In genomic region chr19:40921005-40921897, GRCh38 we compare ENCODE assay signal across 15 cellular contexts. TPM values are rescaled to one million over a fixed set of nuclear protein-coding genes. Genes with fewer than 3 reads are reported as not detected.
A peak's percentile ranks its signal among the peaks of the same experiment; 100 is the strongest.
DNase-seq lines count a peak whose midpoint lies in the region; ATAC-seq and TF ChIP-seq lines count a peak whose summit lies in the region.
"Had no signal": no experiment of that assay in that cellular context is flagged by ENCODE, and none has a peak within 500 bp of the region (broad histone marks: within the 10 kb centered on the region; RNA-seq: fewer than 3 reads in every experiment).

No MANE protein-coding gene starts in this region.

- H3K4me3 ChIP-seq in cardiac muscle cell (no peak overlapping the region), uterus (no peak overlapping the region)

- H3K27me3 ChIP-seq in cardiac muscle cell (no peaks in the 10 kb centered on the region), uterus (no peaks in the 10 kb centered on the region)

- CTCF ChIA-PET in RWPE1 (lab: Yijun Ruan, JAX), result interaction anchor here (0.6 kb wide), 2 partner anchors 101 to 143 kb away, joined by 4 read pairs; partner anchors contain the start of gene RAB4B

- POLR2A ChIA-PET in RWPE1 (lab: Yijun Ruan, JAX; ENCODE audit: low non-redundant PET), result no interaction called here

- peak overlapping the region; percentile 78 for H3K27ac ChIP-seq in cardiac muscle cell
- H3K27ac ChIP-seq in RWPE1, result no peak overlapping the region
- H3K27ac ChIP-seq in uterus, result peak overlapping the region; percentile 53 to 67

- ATAC-seq in Right ventricle myocardium inferior (no peak), left lobe of liver (peak; percentile 69), HG02840 (IDR thresholded peaks at IDR 0.05; ENCODE audit: low FRiP score, unreplicated experiment) (no peak)
- ATAC-seq: T-cell had no signal

- intact Hi-C loops in Right ventricle myocardium inferior (cut with DNase I) (no loop called here), uterus (cut with DNase I; ENCODE audit: low total_unique reads) (no loop called here), head of caudate nucleus (cut with DNase I) (no loop called here)

- no peak for TF ChIP-seq CTCF in cardiac muscle cell (IDR thresholded peaks at IDR 0.05; ENCODE audit: low read depth, low read length)
- TF ChIP-seq CTCF in RWPE1 (conservative IDR thresholded peaks at IDR 0.05; ENCODE audit: low read depth), result no peak
- TF ChIP-seq CTCF in uterus (IDR thresholded peaks at IDR 0.05), result no peak

- DNase-seq in cardiac muscle cell (ENCODE audit: low read depth in 1 of 2, low spot score in 1 of 2), result peak; percentile 8 to 26
- no peak for DNase-seq in Right ventricle myocardium inferior (ENCODE audit: missing footprints)
- DNase-seq in RWPE1 (ENCODE audit: low spot score), result peak; percentile 50
- peak; percentile 91 for DNase-seq in left lobe of liver (ENCODE audit: low spot score)
- peak in 1 of 2 donors; percentile 69 for DNase-seq in uterus
- no peak for DNase-seq in activated T-cell treated with anti-CD3 and anti-CD28 coated beads, Interleukin-2, amount 50 U/mL, for 48 hours
- DNase-seq in head of caudate nucleus, result no peak
- DNase-seq: effector memory CD4-positive, alpha-beta T cell; GOT3; hippocampal formation; NCI-H82; T-cell had no signal

- H3K4me1 ChIP-seq in cardiac muscle cell (ENCODE audit: low read depth) (peaks cover 20% of the 10 kb centered on the region), uterus (no peaks in the 10 kb centered on the region)

- H3K36me3 ChIP-seq in cardiac muscle cell (no peaks in the 10 kb centered on the region), uterus (no peaks in the 10 kb centered on the region)

- H3K9me3 ChIP-seq in cardiac muscle cell (ENCODE audit: low read depth) (no peaks in the 10 kb centered on the region), uterus (no peaks in the 10 kb centered on the region)

- TF ChIP-seq POLR2A in uterus (IDR thresholded peaks at IDR 0.05), result no peak

RNA-seq across cellular contexts. Expression of gene CYP2A7, which starts 39.2 kb away (rescaled TPM):
- total RNA-seq in cardiac muscle cell, result not detected in 2 replicates
- not detected in 2 replicates for polyA plus RNA-seq in cardiac muscle cell
- not detected for total RNA-seq in Right ventricle myocardium inferior
- total RNA-seq in left lobe of liver, result 485 TPM
- total RNA-seq in uterus, result 1 to 10 TPM in 1 of 4 donors, not detected in 3; 2.3 TPM
- total RNA-seq: activated CD8-positive, alpha-beta memory T cell treated with anti-CD3 and anti-CD28 coated beads for 36 hours; T-cell had no signal
- polyA plus RNA-seq: AG04450 had no signal

Comparison
In these comparisons a context has a peak if more than half of its experiments do, and no peak if none do; other contexts are left out.
1. DNase-seq: peak in cardiac muscle cell (2 of 2), RWPE1 (single experiment) and left lobe of liver (single experiment); none in Right ventricle myocardium inferior (single experiment), activated T-cell treated with anti-CD3 and anti-CD28 coated beads, Interleukin-2, amount 50 U/mL, for 48 hours (0 of 2) and head of caudate nucleus (0 of 42).
2. RNA of gene CYP2A7, which starts 39.2 kb away (total RNA-seq): 485 TPM in left lobe of liver (single experiment); not detected in cardiac muscle cell, not detected in Right ventricle myocardium inferior (single experiment) and 2.3 TPM in uterus; every median in the first group is over 100 times any median in the second.